8 cellular contexts compared by ENCODE assay signal in the genomic region with DNA sequence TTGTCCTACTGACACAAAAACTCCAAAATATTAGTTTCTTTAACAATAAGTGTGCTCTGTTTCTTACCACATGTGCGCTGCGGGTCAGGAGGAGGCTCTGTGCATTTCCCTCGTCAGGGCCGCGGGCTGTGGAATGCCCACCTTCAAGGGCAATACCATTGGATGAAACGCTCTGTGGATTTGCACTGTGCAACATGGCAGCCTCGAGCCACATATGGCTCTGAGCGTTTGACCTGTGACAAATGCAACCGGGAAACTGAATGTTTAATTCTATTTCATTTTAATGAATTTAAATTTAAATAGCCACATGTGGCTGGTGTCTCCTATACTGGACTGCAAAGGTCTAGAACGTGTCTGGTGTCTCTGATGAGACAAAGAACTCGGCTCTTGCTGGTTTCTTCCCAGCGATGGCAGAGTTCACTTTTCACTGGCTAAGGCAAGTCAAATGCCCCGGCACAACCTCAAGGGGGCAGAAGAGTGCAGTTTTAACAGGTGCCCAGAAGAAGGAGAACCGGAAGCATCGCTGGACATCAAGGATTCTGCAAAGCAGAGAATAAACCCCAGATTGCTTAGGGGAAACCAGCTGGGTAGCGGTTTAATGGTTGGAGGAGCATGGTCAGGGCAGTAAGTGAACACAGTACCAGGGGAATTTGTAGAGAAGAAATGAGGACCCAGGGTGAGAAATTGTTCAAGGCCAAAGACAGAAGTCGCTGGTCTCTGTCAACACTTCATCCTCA. TPM values are rescaled to one million over a fixed set of nuclear protein-coding genes. Genes with fewer than 3 reads are reported as not detected.
DNase-seq lines count a peak whose midpoint lies in the region; TF ChIP-seq lines count a peak whose summit lies in the region.

No MANE protein-coding gene starts in this region.

- intact Hi-C loops in uterus (cut with DNase I; ENCODE audit: low total_unique reads) = no loop called here

- DNase-seq in AG08395 (ENCODE audit: low spot score) (peak; percentile 58), RKO (ENCODE audit: low spot score) (peak; percentile 64), dermis blood vessel endothelial cell (peak; percentile 76), mesenchymal stem cell (peak; percentile 46), uterus (peak in 1 of 2 donors; percentile 61)

- H3K4me3 ChIP-seq in HEK293 (ENCODE audit: low read depth, low read length) (no peak overlapping the region), mesenchymal stem cell (ENCODE audit: insufficient read depth in 1 of 2, low read depth in 1 of 2, low read length in 2 of 2) (no peak overlapping the region), uterus (no peak overlapping the region)

- TF ChIP-seq CTCF in GM12873 (IDR thresholded peaks at IDR 0.05; ENCODE audit: insufficient read depth, low read depth, low read length, missing control alignments) = peak; percentile 82
- TF ChIP-seq CTCF in HEK293 (tag by site-specific recombination; IDR thresholded peaks at IDR 0.05) = no peak; the same call in 1 of the 2 replicates
- peak; percentile 74 for TF ChIP-seq CTCF in LNCAP (IDR thresholded peaks at IDR 0.05)
- peak; percentile 24 to 62 (median 54) for TF ChIP-seq CTCF in uterus (IDR thresholded peaks at IDR 0.05)

- POLR2A ChIA-PET in HEK293 (lab: Yijun Ruan, JAX) = no interaction called here

- TF ChIP-seq POLR2A in uterus (IDR thresholded peaks at IDR 0.05) = no peak

- 56% methylated on average over 15 of the region's 17 CpGs for WGBS in mesenchymal stem cell

- no peaks in the 10 kb centered on the region for H3K4me1 ChIP-seq in HEK293 (ENCODE audit: control insufficient read depth, insufficient read depth, low read length)
- peaks cover 2% of the 10 kb centered on the region for H3K4me1 ChIP-seq in mesenchymal stem cell (ENCODE audit: control insufficient read depth, insufficient read depth, low read depth, low read length)
- no peaks in the 10 kb centered on the region for H3K4me1 ChIP-seq in uterus

- CTCF ChIA-PET in HEK293 (lab: Yijun Ruan, JAX) = interaction anchor here (0.6 to 3.0 kb wide), 20 partner anchors 23 to 1123 kb away, joined by 3 to 18 read pairs (median 3); no protein-coding TSS in a partner anchor

- H2BK5ac ChIP-seq in mesenchymal stem cell (ENCODE audit: low read depth, low read length, poor library complexity, severe bottlenecking) = no peak overlapping the region

- H3K4me2 ChIP-seq in mesenchymal stem cell (ENCODE audit: low read length, poor library complexity, severe bottlenecking) = no peak overlapping the region

- H3K9me3 ChIP-seq in HEK293 (ENCODE audit: control insufficient read depth, insufficient read depth, low read depth, low read length) (no peaks in the 10 kb centered on the region), mesenchymal stem cell (ENCODE audit: control insufficient read depth, low read length) (no peaks in the 10 kb centered on the region), uterus (no peaks in the 10 kb centered on the region)

- no peak overlapping the region for H2BK120ac ChIP-seq in mesenchymal stem cell (ENCODE audit: low read depth, low read length)

- H3K36me3 ChIP-seq in HEK293 (ENCODE audit: control insufficient read depth in 2 of 2, insufficient read depth in 1 of 2, low read length in 2 of 2) = no peaks in the 10 kb centered on the region
- no peaks in the 10 kb centered on the region for H3K36me3 ChIP-seq in mesenchymal stem cell (ENCODE audit: control insufficient read depth in 1 of 2, insufficient read depth in 2 of 2, low read depth in 1 of 2, low read length in 2 of 2)
- H3K36me3 ChIP-seq in uterus = no peaks in the 10 kb centered on the region

- H3K23ac ChIP-seq in mesenchymal stem cell (ENCODE audit: low read length in 2 of 2) = no peak overlapping the region

- H2AK5ac ChIP-seq in mesenchymal stem cell (ENCODE audit: low read length, severe bottlenecking) = no peak overlapping the region

- no peak overlapping the region for H4K91ac ChIP-seq in mesenchymal stem cell (ENCODE audit: low read length)

- H3K4ac ChIP-seq in mesenchymal stem cell (ENCODE audit: low read depth in 1 of 2, low read length in 2 of 2) = no peak overlapping the region

- H3K79me1 ChIP-seq in mesenchymal stem cell (replicated peaks; ENCODE audit: low read length, poor library complexity, severe bottlenecking) = no peaks in the 10 kb centered on the region

- H3K14ac ChIP-seq in mesenchymal stem cell (ENCODE audit: low read length in 2 of 2) = no peak overlapping the region

- no peak overlapping the region for H4K8ac ChIP-seq in mesenchymal stem cell (ENCODE audit: low read length)

- no peak overlapping the region for H2BK15ac ChIP-seq in mesenchymal stem cell (ENCODE audit: low read depth, poor library complexity, severe bottlenecking)

- no peak overlapping the region for H3K9ac ChIP-seq in mesenchymal stem cell (ENCODE audit: low read length)

- no peak overlapping the region for H2BK12ac ChIP-seq in mesenchymal stem cell (ENCODE audit: low read length in 2 of 2)

- no peak overlapping the region for H2AFZ ChIP-seq in mesenchymal stem cell (ENCODE audit: low read depth, low read length)

- H3K27me3 ChIP-seq in mesenchymal stem cell (ENCODE audit: control insufficient read depth in 1 of 2, insufficient read depth in 1 of 2, low read length in 2 of 2) (peaks cover 0 to 30% of the 10 kb centered on the region in 2 experiments), uterus (no peaks in the 10 kb centered on the region)

- H3K27ac ChIP-seq in HEK293 (ENCODE audit: extremely low read depth, low read depth, low read length) (no peak overlapping the region), mesenchymal stem cell (ENCODE audit: low read length, poor library complexity, severe bottlenecking) (no peak overlapping the region), uterus (no peak overlapping the region)

- no peak overlapping the region for H3K18ac ChIP-seq in mesenchymal stem cell (ENCODE audit: low read depth in 1 of 2, low read length in 2 of 2)

TF ChIP-seq in HEK293, 187 proteins besides CTCF, POLR2A, EP300 and RAD21:
- peak; percentile 67; the same call in 1 of the 2 replicates for TF ChIP-seq SCRT1 (tag by site-specific recombination; IDR thresholded peaks at IDR 0.05; ENCODE audit: borderline replicate concordance)
- TF ChIP-seq ZNF654 (tag by site-specific recombination; IDR thresholded peaks at IDR 0.05; ENCODE audit: low read depth) = peak; percentile 55
- no peak for TF ChIP-seq ZNF544 (tag by site-specific recombination; IDR thresholded peaks at IDR 0.05)
- TF ChIP-seq ZNF239 (tag by site-specific recombination; IDR thresholded peaks at IDR 0.05) = no peak
- peak; percentile 70 for TF ChIP-seq SCRT2 (tag by site-specific recombination; IDR thresholded peaks at IDR 0.05)
- peak; percentile 76 for TF ChIP-seq ZBTB17 (tag by site-specific recombination; IDR thresholded peaks at IDR 0.05)

RNA-seq across cellular contexts. Expression of gene TMEM18, which starts 37.0 kb away (rescaled TPM):
- total RNA-seq in dermis blood vessel endothelial cell (22.2 and 35.6 TPM in 2 replicates), uterus (10 to 100 TPM; 10.8 to 49.7 (median 34.3) TPM)
- polyA plus RNA-seq in mesenchymal stem cell (2013, experiment 1 of 2) = 21.7 TPM
- 23.6 TPM for polyA plus RNA-seq in mesenchymal stem cell (2013, experiment 2 of 2)
